ENCODE assay signal across 20 cellular contexts in the genomic region with DNA sequence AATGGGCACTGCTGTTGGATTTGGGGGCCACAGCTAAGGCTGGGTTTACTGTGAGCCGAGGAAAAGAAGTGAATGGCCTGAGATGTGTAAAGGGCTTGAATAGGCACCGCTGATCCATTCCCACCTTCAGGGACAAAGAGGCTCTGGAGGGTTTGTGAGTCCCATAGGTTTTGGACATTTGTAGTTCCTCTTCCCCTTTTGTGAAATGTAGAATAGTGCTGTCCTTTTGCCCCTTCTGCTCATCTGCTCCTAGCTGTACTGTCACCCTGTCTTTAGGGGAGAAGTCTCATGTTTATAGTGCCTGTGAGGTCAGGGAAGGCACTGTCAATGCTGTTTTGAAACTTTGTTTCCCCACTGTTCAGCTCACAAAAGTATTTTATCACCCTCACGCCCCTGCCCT.
"Had no signal": no experiment of that assay in that cellular context is flagged by ENCODE, and none has a peak within 500 bp of the region (broad histone marks: within the 10 kb centered on the region; RNA-seq: fewer than 3 reads in every experiment).

No MANE protein-coding gene starts in this region.

- DNase-seq: activated CD4-positive, alpha-beta memory T cell treated with anti-CD3 and anti-CD28 coated beads for 36 hours; activated CD4-positive, alpha-beta T cell treated with anti-CD3 and anti-CD28 coated beads, Interleukin-2, amount 10 ng/mL, durations not matched to agents 7 days and 5 days; activated CD4-positive, CD25-positive, alpha-beta regulatory T cell; activated CD8-positive, alpha-beta memory T cell treated with anti-CD3 and anti-CD28 coated beads for 24 hours; body of pancreas; central memory CD4-positive, alpha-beta T cell; KBM-7; NCI-H1048; NCI-H146; NCI-H187 treated with DMSO at 0.1 percent for 48 hours; NCI-H2081 treated with DMSO at 0.1 percent for 48 hours; NCI-H446; NCI-H524; OCI-M1; RPMI8226; T-cell; T-helper 2 cell; T1000 had no signal

- ATAC-seq: body of pancreas, Panc1, Right ventricle myocardium inferior, T-cell had no signal
